2 cellular contexts compared by ENCODE assay signal in the genomic region with DNA sequence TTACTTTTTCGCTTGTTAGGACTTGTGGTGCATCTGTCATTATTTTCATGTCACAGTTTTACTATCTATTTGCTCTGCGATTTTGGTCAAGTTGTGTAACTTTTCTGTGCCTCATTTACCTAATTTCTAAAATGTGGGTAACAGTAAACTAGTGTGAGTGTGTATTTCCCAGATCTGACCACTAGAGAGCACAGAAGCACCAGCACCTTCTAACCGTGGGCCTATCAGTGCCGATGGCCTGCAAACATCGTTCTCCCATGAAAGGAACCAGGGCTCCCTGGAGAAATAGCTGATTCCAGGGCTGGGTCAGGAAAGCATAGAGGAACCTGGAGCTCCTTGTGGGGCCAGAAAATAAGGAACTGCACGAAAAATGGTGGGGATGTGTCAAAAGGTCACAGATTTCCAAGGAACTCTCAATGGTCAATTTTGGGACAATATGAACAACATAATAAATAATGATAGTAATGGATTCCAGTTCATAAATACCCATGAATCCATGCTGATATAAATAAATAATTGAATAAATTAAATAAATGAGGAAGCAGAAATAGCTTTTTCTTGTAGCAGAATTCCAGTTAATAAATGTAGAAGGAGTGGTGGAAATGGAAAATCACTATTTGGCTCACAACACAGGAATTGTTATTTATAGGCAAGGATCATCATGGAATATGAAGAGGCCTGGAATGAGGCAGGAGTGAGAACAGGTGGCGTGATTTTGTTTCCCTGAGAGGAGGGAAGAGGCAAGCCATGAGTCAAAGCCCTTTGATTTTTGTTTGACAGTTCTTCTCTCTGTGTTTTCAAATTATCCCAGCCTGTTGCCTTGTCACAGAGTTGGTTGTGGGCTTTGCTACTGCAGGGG.
TF ChIP-seq lines count a peak whose summit lies in the region.

No MANE protein-coding gene starts in this region.

TF ChIP-seq in SK-N-SH, 30 proteins besides CTCF, POLR2A, EP300 and RAD21:
- TF ChIP-seq JUND (IDR thresholded peaks at IDR 0.05) (no peak), POLR2AphosphoS5 (IDR thresholded peaks at IDR 0.05; ENCODE audit: low read depth, low read length) (no peak), RFX5 (IDR thresholded peaks at IDR 0.05; ENCODE audit: low read length) (no peak), GATA2 (CRISPR knock-in tag; IDR thresholded peaks at IDR 0.05) (no peak), SMC3 (IDR thresholded peaks at IDR 0.05; ENCODE audit: low read depth, low read length) (peak; percentile 46; the same call in 1 of the 2 replicates)
- TF ChIP-seq, protein P1, sequence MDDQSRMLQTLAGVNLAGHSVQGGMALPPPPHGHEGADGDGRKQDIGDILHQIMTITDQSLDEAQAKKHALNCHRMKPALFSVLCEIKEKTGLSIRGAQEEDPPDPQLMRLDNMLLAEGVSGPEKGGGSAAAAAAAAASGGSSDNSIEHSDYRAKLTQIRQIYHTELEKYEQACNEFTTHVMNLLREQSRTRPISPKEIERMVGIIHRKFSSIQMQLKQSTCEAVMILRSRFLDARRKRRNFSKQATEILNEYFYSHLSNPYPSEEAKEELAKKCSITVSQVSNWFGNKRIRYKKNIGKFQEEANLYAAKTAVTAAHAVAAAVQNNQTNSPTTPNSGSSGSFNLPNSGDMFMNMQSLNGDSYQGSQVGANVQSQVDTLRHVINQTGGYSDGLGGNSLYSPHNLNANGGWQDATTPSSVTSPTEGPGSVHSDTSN (IDR thresholded peaks at IDR 0.05), result no peak
- TF ChIP-seq, protein P2, sequence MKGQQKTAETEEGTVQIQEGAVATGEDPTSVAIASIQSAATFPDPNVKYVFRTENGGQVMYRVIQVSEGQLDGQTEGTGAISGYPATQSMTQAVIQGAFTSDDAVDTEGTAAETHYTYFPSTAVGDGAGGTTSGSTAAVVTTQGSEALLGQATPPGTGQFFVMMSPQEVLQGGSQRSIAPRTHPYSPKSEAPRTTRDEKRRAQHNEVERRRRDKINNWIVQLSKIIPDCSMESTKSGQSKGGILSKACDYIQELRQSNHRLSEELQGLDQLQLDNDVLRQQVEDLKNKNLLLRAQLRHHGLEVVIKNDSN (IDR thresholded peaks at IDR 0.05; ENCODE audit: borderline replicate concordance, low read depth), result no peak

TF ChIP-seq in endothelial cell of umbilical vein, 7 proteins besides CTCF, POLR2A, EP300 and RAD21:
- TF ChIP-seq MYC (IDR thresholded peaks at IDR 0.05; ENCODE audit: low read depth, low read length) (no peak), EZH2 (IDR thresholded peaks at IDR 0.05; ENCODE audit: borderline replicate concordance, low read depth, low read length, severe bottlenecking) (no peak), GATA2 (IDR thresholded peaks at IDR 0.05; ENCODE audit: insufficient read depth, insufficient read length, low read depth, low read length) (no peak)
- TF ChIP-seq, protein P3, sequence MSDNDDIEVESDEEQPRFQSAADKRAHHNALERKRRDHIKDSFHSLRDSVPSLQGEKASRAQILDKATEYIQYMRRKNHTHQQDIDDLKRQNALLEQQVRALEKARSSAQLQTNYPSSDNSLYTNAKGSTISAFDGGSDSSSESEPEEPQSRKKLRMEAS (IDR thresholded peaks at IDR 0.05; ENCODE audit: insufficient read depth, insufficient read length), result no peak
